ENCODE assay signal across 16 cellular contexts in genomic region chr19:21765151-21765550, GRCh38. TPM values are rescaled to one million over a fixed set of nuclear protein-coding genes. Genes with fewer than 3 reads are reported as not detected.
DNase-seq lines count a peak whose midpoint lies in the region; ATAC-seq and TF ChIP-seq lines count a peak whose summit lies in the region.
"Had no signal": no experiment of that assay in that cellular context is flagged by ENCODE, and none has a peak within 500 bp of the region (broad histone marks: within the 10 kb centered on the region; RNA-seq: fewer than 3 reads in every experiment).

No MANE protein-coding gene starts in this region.

- no peak overlapping the region for H3K14ac ChIP-seq in H9 (ENCODE audit: insufficient read depth, low read length)

- peak overlapping the region; percentile 70 for H3K4me3 Mint-ChIP-seq in glutamatergic neuron (ENCODE audit: unreplicated experiment)
- peak overlapping the region; percentile 68 for H3K4me3 Mint-ChIP-seq in type B pancreatic cell
- no peak overlapping the region for H3K4me3 Mint-ChIP-seq in H9

- no peak overlapping the region for H4K5ac ChIP-seq in H9 (ENCODE audit: insufficient read length, low read depth, low read length)

- no peaks in the 10 kb centered on the region for H3K4me1 ChIP-seq in H9 (ENCODE audit: insufficient read depth, low read length)

- peaks cover 6% of the 10 kb centered on the region for H3K9me3 Mint-ChIP-seq in glutamatergic neuron (ENCODE audit: unreplicated experiment)
- no peaks in the 10 kb centered on the region for H3K9me3 Mint-ChIP-seq in type B pancreatic cell
- H3K9me3 Mint-ChIP-seq in H9 = peaks cover 0 to 44% of the 10 kb centered on the region in 2 experiments; a peak in 3 of 5 replicates

- peaks cover 15% of the 10 kb centered on the region for H3K36me3 Mint-ChIP-seq in glutamatergic neuron (ENCODE audit: unreplicated experiment)
- peaks cover 47% of the 10 kb centered on the region for H3K36me3 Mint-ChIP-seq in type B pancreatic cell
- peaks cover 49 to 62% (median 55%) of the 10 kb centered on the region in 3 experiments for H3K36me3 Mint-ChIP-seq in H9 (ENCODE audit: insufficient read depth in 1 of 3, low read depth in 3 of 3)

- no peaks in the 10 kb centered on the region for H3K9me3 ChIP-seq in H9 (ENCODE audit: control insufficient read depth, low read depth, low read length)
- H3K9me3 ChIP-seq: suprapubic skin had no signal

- peak; percentile 33 for DNase-seq in stimulated activated CD4-positive, alpha-beta T cell treated with anti-CD3 and anti-CD28 coated beads, Interleukin-15, amount 100 ng/mL, for 24 hours
- DNase-seq in stimulated activated CD4-positive, alpha-beta T cell treated with anti-CD3 and anti-CD28 coated beads, Interleukin-4, amount 100 ng/mL, for 1 hour = no peak
- peak; percentile 66 for DNase-seq in RKO (ENCODE audit: low spot score)
- no peak for DNase-seq in glutamatergic neuron
- no peak for DNase-seq in type B pancreatic cell (ENCODE audit: extremely low spot score, unreplicated experiment)
- no peak for DNase-seq in H9
- no peak for DNase-seq in NCI-H82 treated with DMSO at 0.1 percent for 48 hours (lab: John Stamatoyannopoulos, UW; ENCODE audit: unreplicated experiment)
- DNase-seq: activated effector memory CD4-positive, alpha-beta T cell treated with anti-CD3 and anti-CD28 coated beads, Interleukin-2, amount 50 U/mL, for 16 hours; DMS153; effector memory CD4-positive, alpha-beta T cell; foreskin keratinocyte; NCI-H146 had no signal

- H3K27me3 Mint-ChIP-seq in glutamatergic neuron (ENCODE audit: unreplicated experiment) (peaks cover 6% of the 10 kb centered on the region), type B pancreatic cell (no peaks in the 10 kb centered on the region), H9 (ENCODE audit: low read depth) (no peaks in the 10 kb centered on the region)

- no peak for ATAC-seq in GM21381 (IDR thresholded peaks at IDR 0.05; ENCODE audit: unreplicated experiment)
- ATAC-seq: foreskin keratinocyte had no signal

- no peak overlapping the region for H3K18ac ChIP-seq in H9 (ENCODE audit: insufficient read length, low read depth, low read length)

- H3K27me3 ChIP-seq in H9 (ENCODE audit: insufficient read depth, low read length) = no peaks in the 10 kb centered on the region
- H3K27me3 ChIP-seq: foreskin keratinocyte, suprapubic skin had no signal

- H2AK5ac ChIP-seq in H9 (ENCODE audit: insufficient read length, low read length) = no peak overlapping the region

- H4K8ac ChIP-seq in H9 (replicated peaks; ENCODE audit: insufficient read length, low read depth, low read length) = no peak overlapping the region

- H3K4me1 Mint-ChIP-seq in glutamatergic neuron (ENCODE audit: low read depth, unreplicated experiment) (peaks cover 8% of the 10 kb centered on the region), type B pancreatic cell (ENCODE audit: unreplicated experiment) (peaks cover 11% of the 10 kb centered on the region), H9 (peaks cover 9 to 11% of the 10 kb centered on the region in 2 experiments)

- no peak overlapping the region for H3K23ac ChIP-seq in H9 (ENCODE audit: insufficient read length, low read depth, low read length)

- no peak overlapping the region for H2AFZ ChIP-seq in H9 (ENCODE audit: low read length)

- H3K23me2 ChIP-seq in H9 (ENCODE audit: insufficient read length, low read depth, low read length, poor library complexity, severe bottlenecking) = no peaks in the 10 kb centered on the region

- H3K4ac ChIP-seq in H9 (ENCODE audit: low read depth, low read length) = no peak overlapping the region

- H4K20me1 ChIP-seq in H9 (ENCODE audit: control insufficient read depth, insufficient read depth, insufficient read length) = no peaks in the 10 kb centered on the region

- H2BK20ac ChIP-seq in H9 (ENCODE audit: low read depth, low read length, poor library complexity, severe bottlenecking) = no peak overlapping the region

- H2BK5ac ChIP-seq in H9 (ENCODE audit: insufficient read length, low read length) = no peak overlapping the region

- no peak overlapping the region for H3K56ac ChIP-seq in H9 (ENCODE audit: insufficient read length, low read depth, low read length)

- no peak overlapping the region for H2BK15ac ChIP-seq in H9 (ENCODE audit: low read depth, low read length)

- no peak overlapping the region for H3T11ph ChIP-seq in H9 (ENCODE audit: low read length)

- TF ChIP-seq CTCF in glutamatergic neuron (IDR thresholded peaks at IDR 0.05; ENCODE audit: partially characterized antibody, unreplicated experiment) (no peak), type B pancreatic cell (conservative IDR thresholded peaks at IDR 0.05) (no peak), H9 (conservative IDR thresholded peaks at IDR 0.05) (no peak)

- no peak overlapping the region for H2BK120ac ChIP-seq in H9 (ENCODE audit: low read depth, low read length, poor library complexity, severe bottlenecking)

- H3K9ac ChIP-seq in H9 (ENCODE audit: extremely low read depth, insufficient read length, low read length) = no peak overlapping the region
- H3K9ac ChIP-seq: KMS-11 had no signal

- no peak overlapping the region for H3K4me2 ChIP-seq in H9 (ENCODE audit: insufficient read depth, insufficient read length, low read length)
- H3K4me2 ChIP-seq: KMS-11 had no signal

- no peak overlapping the region for H3K27ac ChIP-seq in H9 (ENCODE audit: insufficient read length, low read depth, low read length)
- H3K27ac ChIP-seq: foreskin keratinocyte, KMS-11, RWPE1, suprapubic skin had no signal

- H2BK12ac ChIP-seq in H9 (ENCODE audit: insufficient read length, low read depth, low read length) = no peak overlapping the region

- no peak overlapping the region for H3K27ac Mint-ChIP-seq in glutamatergic neuron (ENCODE audit: unreplicated experiment)
- H3K27ac Mint-ChIP-seq in type B pancreatic cell = no peak overlapping the region
- no peak overlapping the region for H3K27ac Mint-ChIP-seq in H9

- H3K79me2 ChIP-seq in H9 (ENCODE audit: insufficient read depth, low read length) = no peaks in the 10 kb centered on the region; the same call in 1 of the 2 replicates

- H3K79me1 ChIP-seq in H9 (ENCODE audit: insufficient read depth, low read depth, low read length, poor library complexity, severe bottlenecking) = peaks cover 2% of the 10 kb centered on the region

- H4K91ac ChIP-seq in H9 (ENCODE audit: insufficient read length, low read depth, low read length) = no peak overlapping the region

RNA-seq across cellular contexts. Expression of gene ZNF100, which starts 2.2 kb away (rescaled TPM):
- total RNA-seq in glutamatergic neuron (ENCODE audit: unreplicated experiment) (29.0 TPM), type B pancreatic cell (ENCODE audit: low replicate concordance) (13.6 and 19.8 TPM in 2 replicates), H9 (2021) (29.0 and 30.7 TPM in 2 replicates)

Comparison
In these comparisons a context has a peak if more than half of its experiments do, and no peak if none do; other contexts are left out.
1. DNase-seq: peak in stimulated activated CD4-positive, alpha-beta T cell treated with anti-CD3 and anti-CD28 coated beads, Interleukin-15, amount 100 ng/mL, for 24 hours (single experiment) and RKO (single experiment); none in stimulated activated CD4-positive, alpha-beta T cell treated with anti-CD3 and anti-CD28 coated beads, Interleukin-4, amount 100 ng/mL, for 1 hour (single experiment), glutamatergic neuron (single experiment), type B pancreatic cell (single experiment), H9 (single experiment) and NCI-H82 treated with DMSO at 0.1 percent for 48 hours (single experiment).
2. H3K4me3 Mint-ChIP-seq: peak in glutamatergic neuron (single experiment) and type B pancreatic cell (single experiment); none in H9 (0 of 2).